Comparison of ENCODE assay signal across 20 cellular contexts in genomic region chr9:134627417-134628353, GRCh38. TPM values are rescaled to one million over a fixed set of nuclear protein-coding genes. Genes with fewer than 3 reads are reported as not detected.
A peak's percentile ranks its signal among the peaks of the same experiment; 100 is the strongest.
DNase-seq lines count a peak whose midpoint lies in the region; ATAC-seq, FAIRE-seq and TF ChIP-seq lines count a peak whose summit lies in the region.
"Had no signal": no experiment of that assay in that cellular context is flagged by ENCODE, and none has a peak within 500 bp of the region (broad histone marks: within the 10 kb centered on the region; RNA-seq: fewer than 3 reads in every experiment).

No MANE protein-coding gene starts in this region.

- H3K27ac ChIP-seq in Peyer's patch, result no peak overlapping the region
- H3K27ac ChIP-seq in kidney (ENCODE audit: low read depth in 2 of 2, low read length in 2 of 2), result no peak overlapping the region
- no peak overlapping the region for H3K27ac ChIP-seq in suprapubic skin
- no peak overlapping the region for H3K27ac ChIP-seq in lower lobe of right lung

- H3K4me3 ChIP-seq in Peyer's patch, result no peak overlapping the region
- no peak overlapping the region for H3K4me3 ChIP-seq in kidney (ENCODE audit: low read length in 2 of 2)
- no peak overlapping the region for H3K4me3 ChIP-seq in suprapubic skin
- no peak overlapping the region for H3K4me3 ChIP-seq in lower lobe of right lung

- no peak overlapping the region for H3K9ac ChIP-seq in kidney (ENCODE audit: low read length in 2 of 2)

- no peak for ATAC-seq in lower lobe of right lung
- ATAC-seq: CD8-positive, alpha-beta T cell; left colon; Panc1 had no signal

- H3K36me3 ChIP-seq in Peyer's patch, result no peaks in the 10 kb centered on the region
- H3K36me3 ChIP-seq in kidney (ENCODE audit: control insufficient read depth in 1 of 2, insufficient read depth in 2 of 2, low read length in 2 of 2), result no peaks in the 10 kb centered on the region
- no peaks in the 10 kb centered on the region for H3K36me3 ChIP-seq in suprapubic skin
- no peaks in the 10 kb centered on the region for H3K36me3 ChIP-seq in lower lobe of right lung

- FAIRE-seq in kidney (lab: Jason Lieb, UNC), result no peak

- DNase-seq in activated effector memory CD4-positive, alpha-beta T cell treated with anti-CD3 and anti-CD28 coated beads, Interleukin-2, amount 50 U/mL, for 16 hours, result peak; percentile 56
- DNase-seq in activated effector memory CD4-positive, alpha-beta T cell treated with Interleukin-2 at 50 U/mL for 16 hours, result no peak
- DNase-seq in Peyer's patch (peak in 2 of 3 donors; percentile 31 to 34), kidney (peak; percentile 69), suprapubic skin (ENCODE audit: low spot score in 2 of 2) (peak; percentile 51 to 75), SKM-1 (lab: John Stamatoyannopoulos, UW; ENCODE audit: unreplicated experiment) (no peak), kidney tubule cell (ENCODE audit: low spot score) (no peak), lower lobe of right lung (no peak)
- DNase-seq: activated T-cell treated with anti-CD3 and anti-CD28 coated beads, Interleukin-2, amount 50 U/mL, for 1 hour; CD8-positive, alpha-beta T cell; DMS79 treated with DMSO at 0.1 percent for 48 hours; foreskin melanocyte; NCI-H1417 treated with DMSO at 0.1 percent for 48 hours; NCI-H2171 treated with DMSO at 0.1 percent for 48 hours; NCI-H748 treated with DMSO at 0.1 percent for 48 hours; occipital lobe; stimulated activated CD8-positive, alpha-beta memory T cell treated with anti-CD3 and anti-CD28 coated beads, Interleukin-4, amount 100 ng/mL, for 48 hours; substantia nigra had no signal

- intact Hi-C loops in kidney (cut with DNase I), result no loop called here
- intact Hi-C loops in lower lobe of right lung (cut with DNase I), result no loop called here

- TF ChIP-seq POLR2A in Peyer's patch (IDR thresholded peaks at IDR 0.05), result no peak
- no peak for TF ChIP-seq POLR2A in suprapubic skin (IDR thresholded peaks at IDR 0.05)

- H3K9me3 ChIP-seq in Peyer's patch (no peaks in the 10 kb centered on the region), kidney (ENCODE audit: control insufficient read depth in 1 of 2, low read length in 2 of 2) (no peaks in the 10 kb centered on the region), suprapubic skin (no peaks in the 10 kb centered on the region), lower lobe of right lung (no peaks in the 10 kb centered on the region)

- 67% methylated on average over 34 of the region's 39 CpGs for WGBS in suprapubic skin

- no peaks in the 10 kb centered on the region for H3K27me3 ChIP-seq in Peyer's patch
- peaks cover 24% of the 10 kb centered on the region for H3K27me3 ChIP-seq in suprapubic skin
- H3K27me3 ChIP-seq in lower lobe of right lung (ENCODE audit: low read depth), result peaks cover 5% of the 10 kb centered on the region

- TF ChIP-seq EP300 in suprapubic skin (IDR thresholded peaks at IDR 0.05), result no peak

- no peaks in the 10 kb centered on the region for H3K4me1 ChIP-seq in Peyer's patch
- H3K4me1 ChIP-seq in kidney (ENCODE audit: control insufficient read depth in 1 of 2, insufficient read depth in 1 of 2, low read depth in 1 of 2, low read length in 2 of 2), result no peaks in the 10 kb centered on the region
- H3K4me1 ChIP-seq in suprapubic skin, result peaks cover 5% of the 10 kb centered on the region
- H3K4me1 ChIP-seq in lower lobe of right lung, result no peaks in the 10 kb centered on the region

- TF ChIP-seq CTCF in Peyer's patch (IDR thresholded peaks at IDR 0.05) (no peak), kidney (IDR thresholded peaks at IDR 0.05; ENCODE audit: borderline replicate concordance, extremely low read depth, insufficient read depth) (no peak), suprapubic skin (IDR thresholded peaks at IDR 0.05) (no peak), lower lobe of right lung (IDR thresholded peaks at IDR 0.05) (no peak)

RNA-seq across cellular contexts. Expression of gene COL5A1, which starts 13.9 kb away (rescaled TPM):
- total RNA-seq in Peyer's patch, result 10 to 100 TPM in 2 of 4 donors, 1 to 10 TPM in 2; 4.9 to 97.4 (median 11.9) TPM
- 23.8 TPM for total RNA-seq in kidney
- polyA plus RNA-seq in kidney (ENCODE audit: insufficient read depth, low read depth, low replicate concordance), result 2.4 TPM
- total RNA-seq in suprapubic skin, result 10 to 100 TPM in 3 of 4 donors, 1 to 10 TPM in 1; 8.6 to 16.5 (median 15.4) TPM
- total RNA-seq in lower lobe of right lung, result 29.0 TPM

Comparison
In these comparisons a context has a peak if more than half of its experiments do, and no peak if none do; other contexts are left out.
1. DNase-seq: peak in activated effector memory CD4-positive, alpha-beta T cell treated with anti-CD3 and anti-CD28 coated beads, Interleukin-2, amount 50 U/mL, for 16 hours (single experiment), Peyer's patch (2 of 3), kidney (single experiment) and suprapubic skin (2 of 2); none in activated effector memory CD4-positive, alpha-beta T cell treated with Interleukin-2 at 50 U/mL for 16 hours (single experiment), SKM-1 (single experiment), kidney tubule cell (single experiment) and lower lobe of right lung (single experiment).